Comparison of ENCODE assay signal across 34 cellular contexts in genomic region chr20:57868310-57868709, GRCh38.
"Had no signal": no experiment of that assay in that cellular context is flagged by ENCODE, and none has a peak within 500 bp of the region (broad histone marks: within the 10 kb centered on the region; RNA-seq: fewer than 3 reads in every experiment).

No MANE protein-coding gene starts in this region.

- H3K9me3 Mint-ChIP-seq: activated CD4-positive, alpha-beta memory T cell treated with anti-CD3 and anti-CD28 coated beads for 36 hours; activated naive CD4-positive, alpha-beta T cell treated with anti-CD3 and anti-CD28 coated beads, Interleukin-2, amount 10 ng/mL, durations not matched to agents 7 days and 5 days; activated naive CD8-positive, alpha-beta T cell treated with anti-CD3 and anti-CD28 coated beads, Interleukin-2, amount 10 ng/mL, durations not matched to agents 7 days and 5 days; activated T-cell treated with anti-CD3 and anti-CD28 coated beads, Interleukin-2, amount 50 U/mL, for 72 hours; effector memory CD8-positive, alpha-beta T cell; natural killer cell treated with Interleukin-12 subunit alpha and Interleukin-12 subunit beta and Interleukin-15 and Interleukin-18, amount 100 ng/mL, for 72 hours; stimulated activated memory B cell treated with anti-CD40 and anti-IgM and Interleukin-4, amounts not matched to agents 10 μg/mL and 1 μg/mL and 100 μg/mL, for 72 hours; T-helper 1 cell treated with Interleukin-12 subunit alpha and Interleukin-12 subunit beta and Interleukin-4 antibody, amounts not matched to agents 30 μg/mL and 1 μg/mL, for 36 hours had no signal

- ATAC-seq: activated CD4-positive, CD25-positive, alpha-beta regulatory T cell treated with anti-CD3 and anti-CD28 coated beads, Interleukin-2, amount 50 U/mL, for 24 hours; activated T-cell treated with anti-CD3 and anti-CD28 coated beads, Interleukin-2, amount 50 U/mL, for 72 hours; effector memory CD8-positive, alpha-beta T cell; gastroesophageal sphincter; mucosa of descending colon; pancreas; stimulated activated memory B cell treated with anti-CD40 and anti-IgM and Interleukin-4, amounts not matched to agents 10 μg/mL and 1 μg/mL and 100 μg/mL, for 72 hours had no signal

- H3K4me1 ChIP-seq: ascending aorta, gastroesophageal sphincter, pancreas, prostate gland, suprapubic skin, tibial artery had no signal

- H3K27me3 ChIP-seq: ascending aorta, pancreas had no signal

- H3K9me3 ChIP-seq: ascending aorta, gastroesophageal sphincter, mucosa of descending colon, pancreas, prostate gland, SK-N-SH, suprapubic skin, tibial artery had no signal

- FAIRE-seq: keratinocyte, pancreas had no signal

- DNase-seq: activated CD4-positive, alpha-beta memory T cell treated with anti-CD3 and anti-CD28 coated beads for 36 hours; activated CD4-positive, alpha-beta T cell treated with anti-CD3 and anti-CD28 coated beads for 48 hours; activated effector memory CD4-positive, alpha-beta T cell treated with anti-CD3 and anti-CD28 coated beads, Interleukin-2, amount 50 U/mL, for 16 hours; activated naive CD4-positive, alpha-beta T cell treated with anti-CD3 and anti-CD28 coated beads, Interleukin-2, amount 10 ng/mL, durations not matched to agents 7 days and 5 days; activated naive CD8-positive, alpha-beta T cell treated with anti-CD3 and anti-CD28 coated beads, Interleukin-2, amount 10 ng/mL, durations not matched to agents 7 days and 5 days; activated T-cell treated with anti-CD3 and anti-CD28 coated beads for 4 hours; activated T-cell treated with anti-CD3 and anti-CD28 coated beads, Interleukin-2, amount 50 U/mL, for 72 hours; cortex of kidney; effector memory CD8-positive, alpha-beta T cell; erythroblast; mucosa of descending colon; pancreas; retina; SK-N-SH; stimulated activated CD4-positive, alpha-beta T cell treated with anti-CD3 and anti-CD28 coated beads, Interleukin-1b, Interleukin-23, amount 100 ng/mL, for 48 hours; stimulated activated CD4-positive, alpha-beta T cell treated with anti-CD3 and anti-CD28 coated beads, Interleukin-4, amount 100 ng/mL, for 4 hours; stimulated activated CD8-positive, alpha-beta memory T cell treated with anti-CD3 and anti-CD28 coated beads, Interleukin-4, amount 100 ng/mL, for 48 hours; SW 1271; T-helper 9 cell; tibial artery; WERI-Rb-1 had no signal

- H3K4me2 ChIP-seq: hepatocyte, SK-N-SH, smooth muscle cell had no signal

- H3K9ac ChIP-seq: SK-N-SH had no signal

- H3K27ac Mint-ChIP-seq: activated CD4-positive, alpha-beta memory T cell treated with anti-CD3 and anti-CD28 coated beads for 36 hours; activated naive CD4-positive, alpha-beta T cell treated with anti-CD3 and anti-CD28 coated beads, Interleukin-2, amount 10 ng/mL, durations not matched to agents 7 days and 5 days; activated naive CD8-positive, alpha-beta T cell treated with anti-CD3 and anti-CD28 coated beads, Interleukin-2, amount 10 ng/mL, durations not matched to agents 7 days and 5 days; activated T-cell treated with anti-CD3 and anti-CD28 coated beads, Interleukin-2, amount 50 U/mL, for 72 hours; brain; effector memory CD8-positive, alpha-beta T cell; natural killer cell treated with Interleukin-12 subunit alpha and Interleukin-12 subunit beta and Interleukin-15 and Interleukin-18, amount 100 ng/mL, for 72 hours; stimulated activated memory B cell treated with anti-CD40 and anti-IgM and Interleukin-4, amounts not matched to agents 10 μg/mL and 1 μg/mL and 100 μg/mL, for 72 hours; T-helper 1 cell treated with Interleukin-12 subunit alpha and Interleukin-12 subunit beta and Interleukin-4 antibody, amounts not matched to agents 30 μg/mL and 1 μg/mL, for 36 hours had no signal

- H3K27ac ChIP-seq: ascending aorta, cardiac muscle cell, gastroesophageal sphincter, hepatocyte, pancreas, prostate gland, suprapubic skin, tibial artery, WERI-Rb-1 had no signal

- H3K36me3 Mint-ChIP-seq: activated CD4-positive, alpha-beta memory T cell treated with anti-CD3 and anti-CD28 coated beads for 36 hours; activated naive CD4-positive, alpha-beta T cell treated with anti-CD3 and anti-CD28 coated beads, Interleukin-2, amount 10 ng/mL, durations not matched to agents 7 days and 5 days; activated naive CD8-positive, alpha-beta T cell treated with anti-CD3 and anti-CD28 coated beads, Interleukin-2, amount 10 ng/mL, durations not matched to agents 7 days and 5 days; brain; natural killer cell treated with Interleukin-12 subunit alpha and Interleukin-12 subunit beta and Interleukin-15 and Interleukin-18, amount 100 ng/mL, for 72 hours; stimulated activated memory B cell treated with anti-CD40 and anti-IgM and Interleukin-4, amounts not matched to agents 10 μg/mL and 1 μg/mL and 100 μg/mL, for 72 hours had no signal

- H3K79me2 ChIP-seq: hepatocyte had no signal

- H3K4me3 Mint-ChIP-seq: activated CD4-positive, alpha-beta memory T cell treated with anti-CD3 and anti-CD28 coated beads for 36 hours; activated naive CD4-positive, alpha-beta T cell treated with anti-CD3 and anti-CD28 coated beads, Interleukin-2, amount 10 ng/mL, durations not matched to agents 7 days and 5 days; activated naive CD8-positive, alpha-beta T cell treated with anti-CD3 and anti-CD28 coated beads, Interleukin-2, amount 10 ng/mL, durations not matched to agents 7 days and 5 days; activated T-cell treated with anti-CD3 and anti-CD28 coated beads, Interleukin-2, amount 50 U/mL, for 72 hours; brain; effector memory CD8-positive, alpha-beta T cell; natural killer cell treated with Interleukin-12 subunit alpha and Interleukin-12 subunit beta and Interleukin-15 and Interleukin-18, amount 100 ng/mL, for 72 hours; stimulated activated memory B cell treated with anti-CD40 and anti-IgM and Interleukin-4, amounts not matched to agents 10 μg/mL and 1 μg/mL and 100 μg/mL, for 72 hours; T-helper 1 cell treated with Interleukin-12 subunit alpha and Interleukin-12 subunit beta and Interleukin-4 antibody, amounts not matched to agents 30 μg/mL and 1 μg/mL, for 36 hours had no signal

- H2AFZ ChIP-seq: hepatocyte had no signal
